In genomic region chr7:124728610-124729009, GRCh38 we compare ENCODE assay signal across 26 cellular contexts. TPM values are rescaled to one million over a fixed set of nuclear protein-coding genes. Genes with fewer than 3 reads are reported as not detected.
DNase-seq lines count a peak whose midpoint lies in the region; ATAC-seq, FAIRE-seq and TF ChIP-seq lines count a peak whose summit lies in the region.
"Had no signal": no experiment of that assay in that cellular context is flagged by ENCODE, and none has a peak within 500 bp of the region (broad histone marks: within the 10 kb centered on the region; RNA-seq: fewer than 3 reads in every experiment).

No MANE protein-coding gene starts in this region.

- H3K9ac ChIP-seq in IMR-90 (ENCODE audit: low read depth, low read length) (no peak overlapping the region), H1 (replicated peaks in 1 of 4; ENCODE audit: extremely low read depth in 1 of 4, low read depth in 3 of 4, low read length in 3 of 4) (no peak overlapping the region), mesendoderm (ENCODE audit: low read length) (no peak overlapping the region), neuronal stem cell (ENCODE audit: low read depth, low read length, poor library complexity) (no peak overlapping the region)

- H4K5ac ChIP-seq in IMR-90 (ENCODE audit: low read depth, low read length): no peak overlapping the region
- no peak overlapping the region for H4K5ac ChIP-seq in H1 (ENCODE audit: insufficient read length, low read depth, low read length)
- H4K5ac ChIP-seq in mesendoderm (ENCODE audit: low read length): no peak overlapping the region

- H3K14ac ChIP-seq in IMR-90 (replicated peaks; ENCODE audit: low read depth, low read length) (no peak overlapping the region), H1 (ENCODE audit: insufficient read length) (no peak overlapping the region), neuronal stem cell (ENCODE audit: low read length) (no peak overlapping the region)

- H2AK9ac ChIP-seq in IMR-90 (replicated peaks; ENCODE audit: low read depth, low read length, poor library complexity): no peak overlapping the region

- H3K4me1 ChIP-seq in IMR-90 (ENCODE audit: control insufficient read depth, insufficient read depth, low read length): no peaks in the 10 kb centered on the region
- peaks cover 0 to 4% (median 1%) of the 10 kb centered on the region in 4 experiments; a peak in 2 of 7 replicates for H3K4me1 ChIP-seq in H1 (replicated peaks in 1 of 4; ENCODE audit: control insufficient read depth in 3 of 4, insufficient read depth in 4 of 4, low read length in 3 of 4)
- no peaks in the 10 kb centered on the region for H3K4me1 ChIP-seq in mesendoderm (ENCODE audit: control insufficient read depth, low read depth, low read length)
- peaks cover 2 to 4% of the 10 kb centered on the region in 2 donors for H3K4me1 ChIP-seq in neuronal stem cell (ENCODE audit: control insufficient read depth in 2 of 2, insufficient read depth in 1 of 2, low read depth in 1 of 2, low read length in 2 of 2)
- H3K4me1 ChIP-seq: BE2C, SJSA1 had no signal

- TF ChIP-seq RAD21 in IMR-90 (IDR thresholded peaks at IDR 0.05; ENCODE audit: low read length) (no peak), H1 (IDR thresholded peaks at IDR 0.05 in 1 of 2, conservative IDR thresholded peaks at IDR 0.05 in 1 of 2; ENCODE audit: low read depth in 2 of 2, low read length in 2 of 2) (no peak)

- H3K9me1 ChIP-seq in IMR-90 (ENCODE audit: insufficient read depth, low read length): no peaks in the 10 kb centered on the region

- H2BK20ac ChIP-seq in IMR-90 (ENCODE audit: low read depth, low read length): no peak overlapping the region
- H2BK20ac ChIP-seq in H1 (ENCODE audit: low read length): peak overlapping the region; percentile 51; the same call in 1 of the 2 replicates

- CTCF ChIA-PET in IMR-90 (lab: Yijun Ruan, JAX) (no interaction called here), H1 (lab: Charles Lee; ENCODE audit: partially characterized antibody) (no interaction called here)

- H4K8ac ChIP-seq in IMR-90 (ENCODE audit: low read depth in 2 of 2, low read length in 2 of 2) (no peak overlapping the region), H1 (ENCODE audit: extremely low read depth, insufficient read depth, low read length) (no peak overlapping the region), mesendoderm (ENCODE audit: low read depth, low read length) (no peak overlapping the region), neuronal stem cell (ENCODE audit: low read depth, low read length) (no peak overlapping the region)

- H3K36me3 ChIP-seq in IMR-90 (ENCODE audit: control insufficient read depth, insufficient read depth, low read length) (no peaks in the 10 kb centered on the region), H1 (ENCODE audit: control insufficient read depth in 2 of 4, insufficient read depth in 4 of 4, low read length in 3 of 4) (no peaks in the 10 kb centered on the region), mesendoderm (ENCODE audit: control insufficient read depth, insufficient read depth, low read length) (peaks cover 1% of the 10 kb centered on the region), neuronal stem cell (replicated peaks in 1 of 2; ENCODE audit: control insufficient read depth in 2 of 2, insufficient read depth in 2 of 2, low read length in 2 of 2) (peaks cover 0 to 2% of the 10 kb centered on the region in 2 donors)
- H3K36me3 ChIP-seq: BE2C, MG63, SJSA1 had no signal

- H3K23ac ChIP-seq in IMR-90 (ENCODE audit: low read depth, low read length): no peak overlapping the region
- H3K23ac ChIP-seq in H1 (ENCODE audit: insufficient read length): no peak overlapping the region
- H3K23ac ChIP-seq in mesendoderm (ENCODE audit: low read length): no peak overlapping the region
- H3K23ac ChIP-seq in neuronal stem cell (ENCODE audit: low read depth, low read length, poor library complexity): no peak overlapping the region

- H2BK12ac ChIP-seq in H1 (ENCODE audit: low read depth, low read length) (peak overlapping the region; percentile 18; the same call in 1 of the 2 replicates), neuronal stem cell (ENCODE audit: low read length) (no peak overlapping the region)

- no peak for FAIRE-seq in H1 (lab: Jason Lieb, UNC)
- FAIRE-seq: G401.6 had no signal

- dilution Hi-C loops in IMR-90 (cut with HindIII; ENCODE audit: low sequenced_read_pairs, unreplicated experiment): no loop called here

- ATAC-seq in IMR-90 (ENCODE audit: low read depth) (peak; percentile 59), HG03565 (IDR thresholded peaks at IDR 0.05; ENCODE audit: unreplicated experiment) (no peak)
- ATAC-seq: GM12878, GM23338, HCT116 had no signal

- no peak overlapping the region for H3K27ac ChIP-seq in IMR-90 (ENCODE audit: insufficient read depth, low read length)
- H3K27ac ChIP-seq in H1 (ENCODE audit: low read depth, low read length): no peak overlapping the region
- H3K27ac ChIP-seq in mesendoderm (ENCODE audit: low read depth, low read length): no peak overlapping the region
- no peak overlapping the region for H3K27ac ChIP-seq in neuronal stem cell (replicated peaks; ENCODE audit: low read length)
- H3K27ac ChIP-seq: SJSA1 had no signal

- H3K36me3 Mint-ChIP-seq in activated naive CD8-positive, alpha-beta T cell treated with anti-CD3 and anti-CD28 coated beads for 36 hours: no peaks in the 10 kb centered on the region
- H3K36me3 Mint-ChIP-seq: CD14-positive monocyte; CD8-positive, alpha-beta memory T cell had no signal

- no peaks in the 10 kb centered on the region for H4K20me1 ChIP-seq in IMR-90 (ENCODE audit: insufficient read depth, low read length)
- no peaks in the 10 kb centered on the region for H4K20me1 ChIP-seq in H1 (replicated peaks in 1 of 2; ENCODE audit: control insufficient read depth in 1 of 2, insufficient read depth in 2 of 2, low read length in 2 of 2)

- DNase-seq in DMS53 (lab: John Stamatoyannopoulos, UW) (peak; percentile 44), IMR-90 (peak; percentile 40), H1 (ENCODE audit: low read depth in 1 of 2, low spot score in 2 of 2) (no peak), mesendoderm (no peak), mesenteric fat pad (ENCODE audit: low spot score) (no peak), neuronal stem cell (ENCODE audit: low spot score) (no peak)
- DNase-seq in activated naive CD8-positive, alpha-beta T cell treated with anti-CD3 and anti-CD28 coated beads for 36 hours: no peak
- DNase-seq: 8988T; ACHN; BE2C; CD8-positive, alpha-beta memory T cell; DMS 273 treated with DMSO at 0.1 percent for 48 hours; KG1; MG63; NCI-H2029; NCI-H446 treated with DMSO at 0.1 percent for 48 hours; NCI-H526 treated with DMSO at 0.1 percent for 48 hours; Right ventricle myocardium superior; RPMI8226 had no signal

- no peak overlapping the region for H2AK5ac ChIP-seq in IMR-90 (ENCODE audit: low read depth, low read length)
- H2AK5ac ChIP-seq in H1 (ENCODE audit: low read depth, low read length): no peak overlapping the region
- H2AK5ac ChIP-seq in mesendoderm (ENCODE audit: low read length): peak overlapping the region; percentile 64
- no peak overlapping the region for H2AK5ac ChIP-seq in neuronal stem cell (ENCODE audit: low read depth, low read length)

- H3K4me3 Mint-ChIP-seq in activated naive CD8-positive, alpha-beta T cell treated with anti-CD3 and anti-CD28 coated beads for 36 hours: no peak overlapping the region
- H3K4me3 Mint-ChIP-seq: CD14-positive monocyte; CD8-positive, alpha-beta memory T cell; GM23338 had no signal

- TF ChIP-seq EP300 in H1 (IDR thresholded peaks at IDR 0.05; ENCODE audit: borderline replicate concordance in 1 of 2, low read depth in 2 of 2, low read length in 2 of 2): no peak

- H3K79me2 ChIP-seq in H1 (ENCODE audit: control insufficient read depth in 1 of 2, insufficient read depth in 2 of 2, low read length in 2 of 2) (no peaks in the 10 kb centered on the region), mesendoderm (ENCODE audit: control insufficient read depth, insufficient read depth, low read length) (no peaks in the 10 kb centered on the region)

- H3K79me1 ChIP-seq in IMR-90 (ENCODE audit: low read depth in 1 of 2, low read length in 2 of 2) (no peaks in the 10 kb centered on the region), H1 (ENCODE audit: low read depth, low read length) (no peaks in the 10 kb centered on the region), mesendoderm (ENCODE audit: low read length) (no peaks in the 10 kb centered on the region), neuronal stem cell (ENCODE audit: low read depth, low read length) (no peaks in the 10 kb centered on the region)

- TF ChIP-seq POLR2A in IMR-90 (IDR thresholded peaks at IDR 0.05; ENCODE audit: low read depth, low read length): no peak
- no peak for TF ChIP-seq POLR2A in H1 (IDR thresholded peaks at IDR 0.05; ENCODE audit: control extremely low read depth in 1 of 2, low read depth in 2 of 2, low read length in 2 of 2)

- intact Hi-C loops in IMR-90 (cut with micrococcal nuclease): loop anchor here (10.0 kb wide), 1 partner anchor 194 kb away; no protein-coding TSS in a partner anchor

- no peak overlapping the region for H2BK120ac ChIP-seq in IMR-90 (ENCODE audit: low read depth, low read length)
- peak overlapping the region; percentile 24 for H2BK120ac ChIP-seq in H1 (replicated peaks; ENCODE audit: low read depth, low read length)
- H2BK120ac ChIP-seq in mesendoderm (ENCODE audit: low read depth, low read length): no peak overlapping the region
- no peak overlapping the region for H2BK120ac ChIP-seq in neuronal stem cell (ENCODE audit: low read depth, low read length)

- WGBS in IMR-90 (ENCODE audit: extremely low coverage in 2 of 2, insufficient read length in 1 of 2), 2 experiments: no CpG with 5 or more reads among the region's 1 CpG
- 87% methylated on average over 1 of the region's 1 CpG; no CpG with 5 or more reads in 1 of the 2 experiments for WGBS in H1 (ENCODE audit: extremely low coverage in 1 of 2, insufficient coverage in 1 of 2, insufficient read length in 1 of 2, insufficient replicate concordance in 2 of 2, low coverage in 1 of 2, low lambda C conversion rate in 2 of 2, missing lambda C conversion rate in 1 of 2), 2 experiments
- WGBS in mesendoderm (ENCODE audit: extremely low coverage, insufficient coverage, low lambda C conversion rate): no CpG with 5 or more reads among the region's 1 CpG
- no CpG with 5 or more reads among the region's 1 CpG for WGBS in neuronal stem cell (ENCODE audit: extremely low coverage in 2 of 2, insufficient read length in 2 of 2, insufficient replicate concordance in 1 of 2), 2 donors

- H3K27me3 ChIP-seq in IMR-90 (ENCODE audit: control insufficient read depth, insufficient read depth, low read length) (no peaks in the 10 kb centered on the region), H1 (replicated peaks in 1 of 4; ENCODE audit: control insufficient read depth in 3 of 4, extremely low read depth in 1 of 4, insufficient read depth in 3 of 4, low read length in 3 of 4) (no peaks in the 10 kb centered on the region), mesendoderm (ENCODE audit: insufficient read depth, low read length, poor library complexity) (no peaks in the 10 kb centered on the region), neuronal stem cell (ENCODE audit: control insufficient read depth in 3 of 3, insufficient read depth in 3 of 3, low read depth in 1 of 3, low read length in 3 of 3) (no peaks in the 10 kb centered on the region)
- H3K27me3 ChIP-seq: BE2C, MG63, SJSA1 had no signal

- H3K56ac ChIP-seq in IMR-90 (ENCODE audit: extremely low read depth, insufficient read depth, low read length): no peak overlapping the region
- peak overlapping the region; percentile 10 for H3K56ac ChIP-seq in H1 (replicated peaks; ENCODE audit: insufficient read length, low read depth, low read length)
- peak overlapping the region; percentile 22 for H3K56ac ChIP-seq in mesendoderm (ENCODE audit: low read length)

- TF ChIP-seq CTCF in IMR-90 (conservative IDR thresholded peaks at IDR 0.05; ENCODE audit: low read depth, low read length) (no peak), H1 (IDR thresholded peaks at IDR 0.05; ENCODE audit: control extremely low read depth in 1 of 3, insufficient read depth in 1 of 3, low read depth in 1 of 3, low read length in 3 of 3) (no peak)

- BruUV-seq in IMR-90 (replicated peaks; lab: Mats Ljungman, UMichigan): no TSS peak

- H3K4me1 Mint-ChIP-seq in activated naive CD8-positive, alpha-beta T cell treated with anti-CD3 and anti-CD28 coated beads for 36 hours: no peaks in the 10 kb centered on the region
- H3K4me1 Mint-ChIP-seq: CD14-positive monocyte; CD8-positive, alpha-beta memory T cell had no signal

- H3K18ac ChIP-seq in IMR-90 (ENCODE audit: low read depth, low read length) (no peak overlapping the region), H1 (ENCODE audit: extremely low read depth, low read length) (peak overlapping the region; percentile 32; the same call in 1 of the 2 replicates), mesendoderm (ENCODE audit: low read length) (no peak overlapping the region), neuronal stem cell (ENCODE audit: low read length) (no peak overlapping the region)

- H3K9me3 Mint-ChIP-seq in activated naive CD8-positive, alpha-beta T cell treated with anti-CD3 and anti-CD28 coated beads for 36 hours: no peaks in the 10 kb centered on the region

- H2BK5ac ChIP-seq in IMR-90 (ENCODE audit: low read depth, low read length, poor library complexity, severe bottlenecking): peak overlapping the region; percentile 43
- peak overlapping the region; percentile 87; the same call in 1 of the 2 replicates for H2BK5ac ChIP-seq in H1 (ENCODE audit: low read depth, low read length)
- peak overlapping the region; percentile 39 for H2BK5ac ChIP-seq in mesendoderm (ENCODE audit: low read length)
- H2BK5ac ChIP-seq in neuronal stem cell (ENCODE audit: low read length): no peak overlapping the region

- H3K23me2 ChIP-seq in H1 (ENCODE audit: low read depth, low read length): peaks cover 2% of the 10 kb centered on the region; the same call in 1 of the 2 replicates

- H2AFZ ChIP-seq in IMR-90 (replicated peaks; ENCODE audit: low read length, poor library complexity) (no peak overlapping the region), H1 (ENCODE audit: low read length) (no peak overlapping the region), neuronal stem cell (ENCODE audit: low read length) (no peak overlapping the region)
- H2AFZ ChIP-seq: GM23338 had no signal

- H3K27me3 Mint-ChIP-seq in activated naive CD8-positive, alpha-beta T cell treated with anti-CD3 and anti-CD28 coated beads for 36 hours: peaks cover 6% of the 10 kb centered on the region

- H3K4me2 ChIP-seq in IMR-90 (ENCODE audit: low read depth, low read length) (no peak overlapping the region), H1 (ENCODE audit: insufficient read depth in 1 of 2, low read depth in 2 of 2, low read length in 2 of 2) (no peak overlapping the region), mesendoderm (ENCODE audit: low read length) (no peak overlapping the region), neuronal stem cell (ENCODE audit: insufficient read depth, low read length, poor library complexity, severe bottlenecking) (no peak overlapping the region)
- H3K4me2 ChIP-seq: GM23338 had no signal

- no peak overlapping the region for H3K4me3 ChIP-seq in IMR-90 (ENCODE audit: insufficient read depth, low read depth, low read length)
- no peak overlapping the region for H3K4me3 ChIP-seq in H1 (ENCODE audit: extremely low read depth in 1 of 4, insufficient read depth in 2 of 4, low read depth in 3 of 4, low read length in 4 of 4)
- no peak overlapping the region for H3K4me3 ChIP-seq in mesendoderm (ENCODE audit: low read length)
- H3K4me3 ChIP-seq in neuronal stem cell (ENCODE audit: low read length in 2 of 2): no peak overlapping the region
- H3K4me3 ChIP-seq: GM12878, GM23338, MG63, SJSA1 had no signal

- H3K4ac ChIP-seq in IMR-90 (ENCODE audit: low read depth, low read length) (no peak overlapping the region), H1 (replicated peaks; ENCODE audit: insufficient read length, low read depth, low read length) (no peak overlapping the region), mesendoderm (ENCODE audit: low read depth, low read length) (no peak overlapping the region), neuronal stem cell (ENCODE audit: low read length) (no peak overlapping the region)

- H3K9me3 ChIP-seq in IMR-90 (ENCODE audit: control insufficient read depth, insufficient read depth, low read length): no peaks in the 10 kb centered on the region
- H3K9me3 ChIP-seq in H1 (ENCODE audit: insufficient read depth in 2 of 2, low read depth in 1 of 2, low read length in 1 of 2): peaks cover 0 to 4% of the 10 kb centered on the region in 2 experiments; a peak in 1 of 4 replicates
- peaks cover 0 to 3% of the 10 kb centered on the region in 2 donors for H3K9me3 ChIP-seq in neuronal stem cell (replicated peaks in 1 of 2; ENCODE audit: control insufficient read depth in 2 of 2, insufficient read depth in 1 of 2, low read depth in 1 of 2, low read length in 2 of 2)
- H3K9me3 ChIP-seq: BE2C, MG63, SJSA1 had no signal

- POLR2A ChIA-PET in IMR-90 (lab: Charles Lee; ENCODE audit: unreplicated experiment): no interaction called here
- POLR2A ChIA-PET in H1 (lab: Charles Lee; ENCODE audit: partially characterized antibody): no interaction called here

- no peak overlapping the region for H3K27ac Mint-ChIP-seq in activated naive CD8-positive, alpha-beta T cell treated with anti-CD3 and anti-CD28 coated beads for 36 hours
- H3K27ac Mint-ChIP-seq: CD14-positive monocyte; CD8-positive, alpha-beta memory T cell had no signal

- H4K91ac ChIP-seq in IMR-90 (ENCODE audit: insufficient read depth, low read depth, low read length) (no peak overlapping the region), H1 (replicated peaks; ENCODE audit: insufficient read length, low read length) (no peak overlapping the region), neuronal stem cell (ENCODE audit: low read depth, low read length, poor library complexity) (no peak overlapping the region)

- in situ Hi-C loops in IMR-90 (cut with MboI; ENCODE audit: low sequenced_read_pairs): no loop called here

- no peak overlapping the region for H2BK15ac ChIP-seq in IMR-90 (ENCODE audit: low read depth, low read length)
- no peak overlapping the region for H2BK15ac ChIP-seq in H1 (ENCODE audit: low read length)
- H2BK15ac ChIP-seq in mesendoderm (replicated peaks; ENCODE audit: low read depth): no peak overlapping the region
- no peak overlapping the region for H2BK15ac ChIP-seq in neuronal stem cell (ENCODE audit: low read length)

RNA-seq across cellular contexts. Expression of gene GPR37, which starts 37.0 kb away (rescaled TPM):
- 9.2 and 9.3 TPM in 2 replicates for total RNA-seq in IMR-90 (2012; rRNA removed)
- polyA plus RNA-seq in IMR-90 (2012; rRNA removed): 3.8 and 4.6 TPM in 2 replicates
- 2.5 and 4.0 TPM in 2 replicates for polyA plus RNA-seq in IMR-90 (2012; cell fraction: cytosol; rRNA removed)
- polyA plus RNA-seq in IMR-90 (2012; cell fraction: nucleus; rRNA removed; ENCODE audit: low replicate concordance): 0.79 and 1.4 TPM in 2 replicates
- 15.5 and 17.4 TPM in 2 replicates for total RNA-seq in H1 (2021; fragmentation: NEBNext Ultra II Directional; extraction: Animal tissue kit (Norgen Biotek cat#: 25700))
- 1.5 and 3.1 TPM in 2 replicates for polyA plus RNA-seq in H1 (2011; rRNA removed)
- 2.2 TPM for polyA plus RNA-seq in H1 (2011; cell fraction: cytosol; rRNA removed)
- polyA plus RNA-seq in H1 (2011; cell fraction: nucleus; rRNA removed): 3.0 TPM
- 5.0 to 7.8 TPM (median 6.1 TPM) in 4 replicates for polyA plus RNA-seq in H1 (2012, experiment 1 of 2)
- 5.4 TPM for polyA plus RNA-seq in H1 (2012, experiment 2 of 2)
- polyA plus RNA-seq in H1 (2013, experiment 1 of 2): 24.4 TPM
- polyA plus RNA-seq in H1 (2013, experiment 2 of 2): 24.6 TPM
- 3.4 and 4.6 TPM in 2 replicates for polyA minus RNA-seq in H1 (2011; rRNA and poly(A)+ RNA removed)
- 2.7 TPM for polyA minus RNA-seq in H1 (2011; cell fraction: cytosol; rRNA and poly(A)+ RNA removed)
- polyA minus RNA-seq in H1 (2011; cell fraction: nucleus; rRNA and poly(A)+ RNA removed): 5.5 TPM
- polyA plus RNA-seq in mesendoderm (2013, experiment 1 of 2): 29.5 TPM
- polyA plus RNA-seq in mesendoderm (2013, experiment 2 of 2): 27.7 TPM
- total RNA-seq in mesenteric fat pad: not detected
- not detected for total RNA-seq in activated naive CD8-positive, alpha-beta T cell treated with anti-CD3 and anti-CD28 coated beads for 36 hours
- 1.8 TPM for polyA plus RNA-seq in neuronal stem cell (2013, experiment 1 of 2)
- polyA plus RNA-seq in neuronal stem cell (2013, experiment 2 of 2): 1.9 TPM
- total RNA-seq: CD8-positive, alpha-beta memory T cell; GM12878; Right ventricle myocardium superior; SJSA1 had no signal
- polyA plus RNA-seq: CD14-positive monocyte; CD8-positive, alpha-beta memory T cell had no signal

Comparison
In these comparisons a context has a peak if more than half of its experiments do, and no peak if none do; other contexts are left out.
1. DNase-seq: peak in DMS53 (single experiment) and IMR-90 (single experiment); none in H1 (0 of 2), mesendoderm (single experiment), mesenteric fat pad (single experiment), activated naive CD8-positive, alpha-beta T cell treated with anti-CD3 and anti-CD28 coated beads for 36 hours (single experiment) and neuronal stem cell (single experiment).